8 cellular contexts compared by ENCODE assay signal in the genomic region with DNA sequence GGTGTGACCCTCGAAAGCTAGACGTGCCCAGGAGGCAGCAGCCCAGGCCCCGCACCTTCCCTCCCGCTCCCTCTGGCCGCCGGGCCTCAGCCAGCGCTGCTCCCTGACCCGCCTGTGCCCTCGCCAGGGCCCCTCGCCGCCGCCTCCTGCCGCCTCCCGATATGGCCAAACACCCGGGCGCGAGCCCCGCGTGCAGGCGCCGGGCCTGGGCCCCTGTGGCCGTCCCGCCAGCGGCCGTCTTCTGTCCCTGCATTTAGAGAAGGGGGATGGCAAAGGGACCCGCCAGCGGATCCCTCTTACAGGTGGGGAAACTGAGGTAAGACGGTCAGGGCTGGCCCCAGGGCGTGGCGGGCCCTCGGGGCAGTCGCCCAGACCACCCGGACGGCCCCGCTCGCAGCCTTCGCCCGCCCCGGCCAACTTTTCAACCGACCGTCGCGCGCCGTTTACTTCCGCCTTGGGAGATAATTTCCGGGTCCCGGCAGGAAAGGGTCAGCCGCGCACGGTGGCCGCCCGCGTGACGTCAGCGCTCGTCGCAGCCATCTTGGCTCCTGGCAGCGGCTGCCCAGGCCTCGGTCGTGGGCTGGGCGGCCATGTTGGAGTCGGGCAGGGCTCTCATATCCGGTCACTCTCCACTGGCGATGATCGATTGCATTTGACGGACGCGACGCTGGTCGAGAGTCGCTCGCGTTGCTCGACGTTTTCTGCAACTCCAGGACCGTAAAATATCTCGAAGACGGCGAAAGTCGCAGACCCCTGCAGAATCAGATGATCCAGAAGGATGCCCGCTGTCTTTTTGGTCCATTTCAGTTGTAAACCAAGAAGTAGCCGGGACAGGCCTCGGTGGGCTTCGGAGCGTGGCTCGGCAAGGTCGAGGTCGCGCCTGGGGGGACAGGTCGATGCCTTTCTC. TPM values are rescaled to one million over a fixed set of nuclear protein-coding genes. Genes with fewer than 3 reads are reported as not detected.
DNase-seq lines count a peak whose midpoint lies in the region; ATAC-seq and TF ChIP-seq lines count a peak whose summit lies in the region.

No MANE protein-coding gene starts in this region.

- H3K4me3 ChIP-seq in HFF-Myc (replicated peaks; ENCODE audit: low read depth, low read length), result peak overlapping the region; percentile 70
- H3K4me3 ChIP-seq in heart left ventricle, result peak overlapping the region; percentile 74 to 98 (median 90)
- H3K4me3 ChIP-seq in transverse colon, result peak overlapping the region; percentile 53 to 98 (median 71)

- H3K36me3 ChIP-seq in heart left ventricle (no peaks in the 10 kb centered on the region), transverse colon (no peaks in the 10 kb centered on the region)

- ATAC-seq in heart left ventricle, result peak; percentile 95 to 99 (median 98)

- no peak for TF ChIP-seq EP300 in transverse colon (IDR thresholded peaks at IDR 0.05; ENCODE audit: low read depth)

- no peak for TF ChIP-seq CTCF in HFF-Myc (IDR thresholded peaks at IDR 0.05; ENCODE audit: low read depth, low read length, missing control alignments)
- peak in 1 of 12 donors; percentile 10 for TF ChIP-seq CTCF in heart left ventricle (IDR thresholded peaks at IDR 0.05)
- TF ChIP-seq CTCF in transverse colon (IDR thresholded peaks at IDR 0.05), result peak in 1 of 5 experiments; percentile 9

- TF ChIP-seq POLR2A in heart left ventricle (IDR thresholded peaks at IDR 0.05) (peak in 1 of 2 donors; percentile 68), transverse colon (IDR thresholded peaks at IDR 0.05) (peak; percentile 83)

- DNase-seq in GM04503 (ENCODE audit: low read depth) (peak; percentile 42), HFF-Myc (ENCODE audit: extremely low read depth, low read depth) (peak; percentile 78), NCI-H1092 treated with DMSO at 0.1 percent for 48 hours (lab: John Stamatoyannopoulos, UW) (peak; percentile 83), SW480 (ENCODE audit: low spot score) (peak; percentile 88), heart left ventricle (peak; percentile 94 to 97 (median 96)), pons (ENCODE audit: low spot score) (peak; percentile 81), transverse colon (peak; percentile 96)

- H3K27ac ChIP-seq in adipose tissue (ENCODE audit: low read depth, low read length) (peak overlapping the region; percentile 80), heart left ventricle (peak overlapping the region; percentile 77 to 98 (median 93)), transverse colon (peak overlapping the region; percentile 93 to 97 (median 94))

- WGBS in adipose tissue, 3 donors, result 7 to 15% (median 10%) methylated on average over 91 of the region's 91 CpGs
- 1 to 28% (median 12%) methylated on average over 34 to 91 of the region's 91 CpGs for WGBS in heart left ventricle, 4 donors
- WGBS in transverse colon (ENCODE audit: low coverage in 1 of 2), 2 donors, result 28% methylated on average over 77 of the region's 91 CpGs; no CpG with 5 or more reads in 1 of the 2 donors

- in situ Hi-C loops in transverse colon (cut with MboI; ENCODE audit: low pct_ligation_motif_present in 1 of 4, low pct_unique_long_range_greater_than_20kb in 1 of 4, low sequenced_read_pairs in 3 of 4), result loop anchor here in 2 of 4 donors (25.0 kb wide), 1 partner anchor 255 kb away; a partner anchor contains a TSS

- H3K9me3 ChIP-seq in heart left ventricle (peaks cover 0 to 7% (median 0%) of the 10 kb centered on the region in 12 donors), transverse colon (no peaks in the 10 kb centered on the region)

- intact Hi-C loops in heart left ventricle (cut with DNase I), result loop anchor here in 1 of 10 donors (2.0 kb wide), 1 partner anchor 163 kb away; a partner anchor contains a TSS
- intact Hi-C loops in transverse colon (cut with DNase I; ENCODE audit: low total_unique reads), result loop anchor here (5.0 kb wide), 1 partner anchor 250 kb away; no protein-coding TSS in a partner anchor

- H3K27me3 ChIP-seq in heart left ventricle (peaks cover 0 to 26% (median 1%) of the 10 kb centered on the region in 9 donors), transverse colon (peaks cover 30% of the 10 kb centered on the region)

- H3K4me1 ChIP-seq in heart left ventricle (peaks cover 0 to 25% (median 12%) of the 10 kb centered on the region in 12 donors), transverse colon (peaks cover 3 to 15% (median 10%) of the 10 kb centered on the region in 4 donors)

RNA-seq across cellular contexts. Expression of a gene that starts 7.1 kb away (rescaled TPM):
- polyA plus RNA-seq in adipose tissue (not detected), heart left ventricle (not detected)
- total RNA-seq in heart left ventricle (not detected), transverse colon (under 1 TPM in 1 of 4 donors, not detected in 3; 0.48 TPM)

RNA-seq across cellular contexts. Expression of a gene that starts 19.2 kb away (rescaled TPM):
- 10 to 100 TPM in 1 of 3 donors, 1 to 10 TPM in 2; 7.3 to 12.6 (median 8.0) TPM for polyA plus RNA-seq in adipose tissue
- 10 to 100 TPM in 2 of 9 donors, 1 to 10 TPM in 6, under 1 TPM in 1; 0.83 to 15.0 (median 4.0) TPM for total RNA-seq in heart left ventricle
- 1 to 10 TPM; 2.6 to 3.9 TPM for polyA plus RNA-seq in heart left ventricle
- total RNA-seq in transverse colon, result 10 to 100 TPM in 2 of 4 donors, 1 to 10 TPM in 2; 4.6 to 33.4 (median 12.9) TPM

RNA-seq across cellular contexts. Expression of a gene that starts 19.4 kb away (rescaled TPM):
- polyA plus RNA-seq in adipose tissue, result 10 to 100 TPM; 10.5 to 16.7 (median 10.8) TPM
- 10 to 100 TPM in 4 of 9 donors, 1 to 10 TPM in 5; 7.1 to 19.4 (median 9.9) TPM for total RNA-seq in heart left ventricle
- 10 to 100 TPM; 12.5 to 25.7 TPM for polyA plus RNA-seq in heart left ventricle
- 10 to 100 TPM; 16.1 to 71.4 (median 24.8) TPM for total RNA-seq in transverse colon

RNA-seq across cellular contexts. Expression of a gene that starts 47.1 kb away (rescaled TPM):
- polyA plus RNA-seq in adipose tissue, result 10 to 100 TPM in 2 of 3 donors, under 1 TPM in 1; 0.49 to 14.2 (median 13.2) TPM
- total RNA-seq in heart left ventricle, result 10 to 100 TPM in 1 of 9 donors, under 1 TPM in 2, not detected in 6; 0.48 to 82.2 (median 0.50) TPM
- polyA plus RNA-seq in heart left ventricle, result not detected
- 10 to 100 TPM in 2 of 4 donors, 1 to 10 TPM in 1, not detected in 1; 4.9 to 21.2 (median 10.3) TPM for total RNA-seq in transverse colon

Comparison
In these comparisons a context has a peak if more than half of its experiments do, and no peak if none do; other contexts are left out.
1. Peak in every context shown above with its lines: DNase-seq, ATAC-seq, H3K4me3 ChIP-seq and H3K27ac ChIP-seq.
2. DNase-seq: peak in every context shown above with its lines; median percentile 96 in heart left ventricle; 96 in transverse colon; 88 in SW480; 83 in NCI-H1092 treated with DMSO at 0.1 percent for 48 hours; 81 in pons; 78 in HFF-Myc; 42 in GM04503.